Comparison of ENCODE assay signal across 9 cellular contexts in the genomic region with DNA sequence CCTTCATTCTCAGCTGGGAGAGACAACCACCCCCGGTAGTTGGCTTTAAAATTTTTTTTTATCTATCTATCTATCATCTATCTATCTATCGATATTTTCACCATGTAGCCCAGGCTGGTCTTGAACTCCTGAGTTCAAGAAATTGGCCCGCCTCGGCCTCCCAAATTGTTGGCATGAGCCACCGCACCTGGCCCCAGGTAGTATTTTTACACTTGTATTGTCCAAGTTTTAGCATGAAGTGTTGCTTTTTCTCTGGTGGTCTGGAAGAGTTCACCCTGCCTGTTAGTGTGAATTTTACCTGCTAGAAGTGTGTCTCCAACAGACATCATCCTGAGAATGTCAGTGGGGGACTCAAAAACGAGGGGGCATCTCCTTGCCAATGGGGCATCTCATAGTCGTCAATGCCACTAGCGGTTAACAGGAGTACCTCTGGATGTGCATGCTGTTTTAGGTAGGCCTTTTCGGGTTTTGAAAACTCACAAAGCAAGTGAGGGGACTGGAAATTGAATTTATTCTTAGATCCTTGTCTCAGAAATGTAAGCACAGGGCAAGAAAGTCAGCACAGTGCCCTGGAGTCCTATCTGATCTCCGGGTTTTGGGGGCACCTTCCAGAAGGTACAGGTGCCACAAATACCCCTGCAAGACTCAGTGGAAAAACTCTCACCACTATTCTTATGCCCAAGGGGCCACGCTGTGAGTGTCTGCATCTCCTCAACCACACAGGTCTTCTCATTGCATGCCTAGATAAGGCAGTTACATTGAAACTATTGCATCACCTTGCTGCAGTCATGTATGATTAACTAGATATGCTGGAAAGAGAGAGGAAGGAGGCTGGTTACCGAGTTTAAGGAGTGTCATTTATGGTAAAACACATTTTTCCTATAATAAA. TPM values are rescaled to one million over a fixed set of nuclear protein-coding genes. Genes with fewer than 3 reads are reported as not detected.
DNase-seq lines count a peak whose midpoint lies in the region; ATAC-seq, FAIRE-seq and TF ChIP-seq lines count a peak whose summit lies in the region.
"Had no signal": no experiment of that assay in that cellular context is flagged by ENCODE, and none has a peak within 500 bp of the region (broad histone marks: within the 10 kb centered on the region; RNA-seq: fewer than 3 reads in every experiment).

No MANE protein-coding gene starts in this region.

- H3K4me2 ChIP-seq in keratinocyte (ENCODE audit: control insufficient read depth, extremely low read depth, insufficient read depth, low read depth, low read length): no peak overlapping the region

- H4K20me1 ChIP-seq in keratinocyte (ENCODE audit: control insufficient read depth, extremely low read depth, insufficient read depth, low read length): no peaks in the 10 kb centered on the region

- no peak overlapping the region for H2AFZ ChIP-seq in keratinocyte (ENCODE audit: control insufficient read depth, low read length)

- peak; percentile 60 for DNase-seq in activated naive CD4-positive, alpha-beta T cell treated with Interleukin-2 at 50 U/mL for 16 hours
- DNase-seq in activated naive CD4-positive, alpha-beta T cell (lab: John Stamatoyannopoulos, UW): no peak
- DNase-seq in keratinocyte (ENCODE audit: low read depth, low spot score): no peak
- no peak for DNase-seq in NCI-H1436 treated with DMSO at 0.1 percent for 48 hours (lab: John Stamatoyannopoulos, UW)
- DNase-seq in medulla oblongata (ENCODE audit: extremely low spot score): no peak
- DNase-seq in NCI-H2196 (lab: John Stamatoyannopoulos, UW; ENCODE audit: unreplicated experiment): no peak

- H3K4me3 Mint-ChIP-seq in T-helper 1 cell treated with Interleukin-12 subunit alpha and Interleukin-12 subunit beta and Interleukin-4 antibody, amounts not matched to agents 30 μg/mL and 1 μg/mL, for 36 hours: peak overlapping the region; percentile 63

- no peaks in the 10 kb centered on the region for H3K36me3 ChIP-seq in keratinocyte (ENCODE audit: control insufficient read depth in 2 of 2, extremely low read depth in 1 of 2, insufficient read depth in 2 of 2, low read length in 2 of 2)

- H3K4me1 ChIP-seq in keratinocyte (ENCODE audit: control insufficient read depth, extremely low read depth, insufficient read depth, low read length): no peaks in the 10 kb centered on the region

- no peak overlapping the region for H3K9ac ChIP-seq in keratinocyte (ENCODE audit: control insufficient read depth, extremely low read depth, insufficient read depth, low read length)

- H3K27ac Mint-ChIP-seq in T-helper 1 cell treated with Interleukin-12 subunit alpha and Interleukin-12 subunit beta and Interleukin-4 antibody, amounts not matched to agents 30 μg/mL and 1 μg/mL, for 36 hours: peak overlapping the region; percentile 80

- peak; percentile 51 for FAIRE-seq in keratinocyte (lab: Jason Lieb, UNC)

- H3K4me1 Mint-ChIP-seq in T-helper 1 cell treated with Interleukin-12 subunit alpha and Interleukin-12 subunit beta and Interleukin-4 antibody, amounts not matched to agents 30 μg/mL and 1 μg/mL, for 36 hours (ENCODE audit: low read depth): peaks cover 52% of the 10 kb centered on the region

- no peak for TF ChIP-seq CTCF in keratinocyte (optimal IDR thresholded peaks at IDR 0.05 in 1 of 3, IDR thresholded peaks at IDR 0.05 in 1 of 3, conservative IDR thresholded peaks at IDR 0.05 in 1 of 3; ENCODE audit: extremely low read depth in 1 of 3, insufficient read depth in 2 of 3, low read length in 3 of 3)

- no peak overlapping the region for H3K4me3 ChIP-seq in keratinocyte (ENCODE audit: control insufficient read depth in 2 of 3, extremely low read depth in 1 of 3, insufficient read depth in 2 of 3, low read depth in 1 of 3, low read length in 3 of 3)

- no peak overlapping the region for H3K27ac ChIP-seq in keratinocyte (ENCODE audit: control insufficient read depth, insufficient read depth, low read length)
- H3K27ac ChIP-seq: C4-2B had no signal

- H3K9me3 Mint-ChIP-seq in T-helper 1 cell treated with Interleukin-12 subunit alpha and Interleukin-12 subunit beta and Interleukin-4 antibody, amounts not matched to agents 30 μg/mL and 1 μg/mL, for 36 hours: no peaks in the 10 kb centered on the region

- no peaks in the 10 kb centered on the region for H3K79me2 ChIP-seq in keratinocyte (ENCODE audit: control insufficient read depth, insufficient read depth, low read length)

- dilution Hi-C loops in keratinocyte (cut with MboI; ENCODE audit: extremely low pct_ligation_motif_present, low sequenced_read_pairs): no loop called here

- H3K9me1 ChIP-seq in keratinocyte (ENCODE audit: control insufficient read depth, extremely low read depth, insufficient read depth, low read length): no peaks in the 10 kb centered on the region

- peak; percentile 67 for ATAC-seq in HG03064 (IDR thresholded peaks at IDR 0.05; ENCODE audit: low read depth, unreplicated experiment)

- no peaks in the 10 kb centered on the region for H3K27me3 Mint-ChIP-seq in T-helper 1 cell treated with Interleukin-12 subunit alpha and Interleukin-12 subunit beta and Interleukin-4 antibody, amounts not matched to agents 30 μg/mL and 1 μg/mL, for 36 hours (ENCODE audit: low read depth)

- H3K9me3 ChIP-seq in keratinocyte (ENCODE audit: control insufficient read depth, low read depth, low read length): no peaks in the 10 kb centered on the region

- no peaks in the 10 kb centered on the region for H3K36me3 Mint-ChIP-seq in T-helper 1 cell treated with Interleukin-12 subunit alpha and Interleukin-12 subunit beta and Interleukin-4 antibody, amounts not matched to agents 30 μg/mL and 1 μg/mL, for 36 hours (ENCODE audit: low read depth)

- no peaks in the 10 kb centered on the region for H3K27me3 ChIP-seq in keratinocyte (ENCODE audit: control insufficient read depth, extremely low read depth, insufficient read depth, low read length)

RNA-seq across cellular contexts. Expression of gene TNFAIP3, which starts 37.1 kb away (rescaled TPM):
- polyA plus RNA-seq in keratinocyte: 73.3 to 141 TPM (median 109 TPM) in 3 replicates
- polyA plus RNA-seq in keratinocyte (2011; ENCODE audit: low read depth): 142 TPM
- polyA plus RNA-seq in keratinocyte (2011; cell fraction: cytosol; rRNA removed): 44.6 and 69.6 TPM in 2 replicates
- 452 and 544 TPM in 2 replicates for polyA plus RNA-seq in keratinocyte (2011; cell fraction: nucleus; rRNA removed)
- polyA plus RNA-seq in keratinocyte (2012; ENCODE audit: low replicate concordance): 40.8 and 90.7 TPM in 2 replicates
- polyA minus RNA-seq in keratinocyte: 81.8 to 113 TPM (median 110 TPM) in 3 replicates
- 42.4 TPM for polyA minus RNA-seq in keratinocyte (2011; cell fraction: cytosol; rRNA and poly(A)+ RNA removed)
- polyA minus RNA-seq in keratinocyte (2011; cell fraction: nucleus; rRNA and poly(A)+ RNA removed): 149 and 322 TPM in 2 replicates
